ENCODE assay signal across 9 cellular contexts in the genomic region with DNA sequence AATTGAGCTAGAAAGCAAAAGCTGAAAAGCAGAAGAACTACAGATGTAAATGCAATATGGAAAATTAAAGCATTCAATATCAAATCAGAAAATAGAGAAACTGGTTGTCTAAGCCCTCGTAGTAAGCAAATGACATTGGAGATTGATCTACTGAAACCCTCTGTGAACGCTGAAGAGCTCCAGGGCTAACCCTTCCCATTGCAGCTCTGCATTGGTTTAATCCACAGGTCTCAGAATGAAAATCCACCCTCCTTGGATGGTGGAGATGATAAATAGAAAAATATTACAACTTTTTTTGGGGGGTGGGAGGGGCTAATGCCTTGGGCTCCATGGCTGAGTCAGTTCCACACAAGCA. TPM values are rescaled to one million over a fixed set of nuclear protein-coding genes. Genes with fewer than 3 reads are reported as not detected.
DNase-seq lines count a peak whose midpoint lies in the region; ATAC-seq and TF ChIP-seq lines count a peak whose summit lies in the region.
"Had no signal": no experiment of that assay in that cellular context is flagged by ENCODE, and none has a peak within 500 bp of the region (broad histone marks: within the 10 kb centered on the region; RNA-seq: fewer than 3 reads in every experiment).

No MANE protein-coding gene starts in this region.

- peak overlapping the region; percentile 92 for H3K27ac ChIP-seq in layer of hippocampus (ENCODE audit: low read depth, low read length)
- peak overlapping the region; percentile 89 to 99 (median 94) for H3K27ac ChIP-seq in thyroid gland

- intact Hi-C loops in thyroid gland (cut with DNase I), result no loop called here

- no peaks in the 10 kb centered on the region for H3K27me3 ChIP-seq in layer of hippocampus (ENCODE audit: control insufficient read depth, insufficient read depth, low read length)
- no peaks in the 10 kb centered on the region for H3K27me3 ChIP-seq in thyroid gland

- peak overlapping the region; percentile 86 to 92 for H3K4me3 Mint-ChIP-seq in activated T-cell treated with anti-CD3 and anti-CD28 coated beads, Interleukin-2, amount 50 U/mL, for 72 hours
- H3K4me3 Mint-ChIP-seq in activated T-helper 17 cell treated with anti-CD3 and anti-CD28 coated beads, Interleukin-2, amount 50 U/mL, for 72 hours, result peak overlapping the region; percentile 85

- no peaks in the 10 kb centered on the region for H3K9me3 ChIP-seq in thyroid gland

- ATAC-seq in activated T-cell treated with anti-CD3 and anti-CD28 coated beads, Interleukin-2, amount 50 U/mL, for 72 hours (replicated peaks in 1 of 2), result no peak
- no peak for ATAC-seq in activated T-helper 17 cell treated with anti-CD3 and anti-CD28 coated beads, Interleukin-2, amount 50 U/mL, for 72 hours (replicated peaks)
- ATAC-seq in GM19324 (IDR thresholded peaks at IDR 0.05; ENCODE audit: low FRiP score, unreplicated experiment) (no peak), HG03571 (IDR thresholded peaks at IDR 0.05; ENCODE audit: unreplicated experiment) (no peak)

- no peaks in the 10 kb centered on the region for H3K36me3 ChIP-seq in thyroid gland

- TF ChIP-seq CTCF in thyroid gland (IDR thresholded peaks at IDR 0.05), result no peak

- H3K27me3 Mint-ChIP-seq in activated T-cell treated with anti-CD3 and anti-CD28 coated beads, Interleukin-2, amount 50 U/mL, for 72 hours (ENCODE audit: low read depth), result no peaks in the 10 kb centered on the region
- no peaks in the 10 kb centered on the region for H3K27me3 Mint-ChIP-seq in activated T-helper 17 cell treated with anti-CD3 and anti-CD28 coated beads, Interleukin-2, amount 50 U/mL, for 72 hours

- H3K27ac Mint-ChIP-seq in activated T-cell treated with anti-CD3 and anti-CD28 coated beads, Interleukin-2, amount 50 U/mL, for 72 hours, result peak overlapping the region; percentile 95
- peak overlapping the region; percentile 93 for H3K27ac Mint-ChIP-seq in activated T-helper 17 cell treated with anti-CD3 and anti-CD28 coated beads, Interleukin-2, amount 50 U/mL, for 72 hours

- peaks cover 87% of the 10 kb centered on the region for H3K4me1 Mint-ChIP-seq in activated T-cell treated with anti-CD3 and anti-CD28 coated beads, Interleukin-2, amount 50 U/mL, for 72 hours (ENCODE audit: low read depth)
- H3K4me1 Mint-ChIP-seq in activated T-helper 17 cell treated with anti-CD3 and anti-CD28 coated beads, Interleukin-2, amount 50 U/mL, for 72 hours, result peaks cover 48% of the 10 kb centered on the region

- peaks cover 0 to 3% of the 10 kb centered on the region in 2 donors for H3K9me3 Mint-ChIP-seq in activated T-cell treated with anti-CD3 and anti-CD28 coated beads, Interleukin-2, amount 50 U/mL, for 72 hours
- H3K9me3 Mint-ChIP-seq in activated T-helper 17 cell treated with anti-CD3 and anti-CD28 coated beads, Interleukin-2, amount 50 U/mL, for 72 hours, result peaks cover 3% of the 10 kb centered on the region

- H3K4me1 ChIP-seq in thyroid gland, result peaks cover 26 to 53% of the 10 kb centered on the region in 2 donors

- no peak for TF ChIP-seq POLR2A in thyroid gland (IDR thresholded peaks at IDR 0.05)

- peaks cover 2 to 5% of the 10 kb centered on the region in 2 donors for H3K36me3 Mint-ChIP-seq in activated T-cell treated with anti-CD3 and anti-CD28 coated beads, Interleukin-2, amount 50 U/mL, for 72 hours (ENCODE audit: insufficient read depth in 2 of 2)
- H3K36me3 Mint-ChIP-seq in activated T-helper 17 cell treated with anti-CD3 and anti-CD28 coated beads, Interleukin-2, amount 50 U/mL, for 72 hours (ENCODE audit: low read depth), result peaks cover 7% of the 10 kb centered on the region

- 65 to 86% methylated on average over 2 of the region's 2 CpGs for WGBS in thyroid gland, 2 donors

- H3K4me3 ChIP-seq in thyroid gland (replicated peaks in 1 of 3), result no peak overlapping the region

- DNase-seq in activated T-cell treated with anti-CD3 and anti-CD28 coated beads, Interleukin-2, amount 50 U/mL, for 72 hours, result no peak
- no peak for DNase-seq in activated T-cell treated with anti-CD3 and anti-CD28 coated beads, Interleukin-2, amount 50 U/mL, for 1 hour
- no peak for DNase-seq in thyroid gland
- DNase-seq in activated CD8-positive, alpha-beta memory T cell treated with anti-CD3 and anti-CD28 coated beads for 24 hours, result no peak
- DNase-seq: activated gamma-delta T cell had no signal

RNA-seq across cellular contexts. Expression of a gene that starts 40.5 kb away (rescaled TPM):
- 10 to 100 TPM; 35.6 to 38.3 TPM for total RNA-seq in activated T-cell treated with anti-CD3 and anti-CD28 coated beads, Interleukin-2, amount 50 U/mL, for 72 hours
- 100 to 1,000 TPM in 1 of 2 donors, 10 to 100 TPM in 1; 81.9 to 101 TPM for total RNA-seq in activated T-helper 17 cell treated with anti-CD3 and anti-CD28 coated beads, Interleukin-2, amount 50 U/mL, for 72 hours
- 10 to 100 TPM; 22.0 to 63.6 (median 30.1) TPM for total RNA-seq in thyroid gland

RNA-seq across cellular contexts. Expression of a gene that starts 57.1 kb away (rescaled TPM):
- total RNA-seq in activated T-cell treated with anti-CD3 and anti-CD28 coated beads, Interleukin-2, amount 50 U/mL, for 72 hours, result 10 to 100 TPM; 49.6 to 55.4 TPM
- total RNA-seq in activated T-helper 17 cell treated with anti-CD3 and anti-CD28 coated beads, Interleukin-2, amount 50 U/mL, for 72 hours, result 10 to 100 TPM; 79.7 to 89.1 TPM
- 1 to 10 TPM; 2.1 to 6.0 (median 2.8) TPM for total RNA-seq in thyroid gland

Comparison
In these comparisons a context has a peak if more than half of its experiments do, and no peak if none do; other contexts are left out.
1. RNA of a gene that starts 57.1 kb away (total RNA-seq): 79.7 to 89.1 TPM in activated T-helper 17 cell treated with anti-CD3 and anti-CD28 coated beads, Interleukin-2, amount 50 U/mL, for 72 hours and 49.6 to 55.4 TPM in activated T-cell treated with anti-CD3 and anti-CD28 coated beads, Interleukin-2, amount 50 U/mL, for 72 hours; 2.1 to 6.0 TPM in thyroid gland; every median in the first group is over 4 times any median in the second.